In genomic region chr15:83569341-83569740, GRCh38 we compare ENCODE assay signal across 7 cellular contexts.
"Had no signal": no experiment of that assay in that cellular context is flagged by ENCODE, and none has a peak within 500 bp of the region (broad histone marks: within the 10 kb centered on the region; RNA-seq: fewer than 3 reads in every experiment).

No MANE protein-coding gene starts in this region.

- H3K4me3 ChIP-seq: GM23338 had no signal

- H2AFZ ChIP-seq: GM23338 had no signal

- FAIRE-seq: H1, H54 had no signal

- ATAC-seq: GM23338 had no signal

- H3K4me2 ChIP-seq: GM23338 had no signal

- H3K27ac ChIP-seq: HL-60 had no signal

- DNase-seq: H9, HCEC 1CT, KG1 had no signal
